ENCODE assay signal across 8 cellular contexts in genomic region chr4:145482209-145483021, GRCh38. TPM values are rescaled to one million over a fixed set of nuclear protein-coding genes. Genes with fewer than 3 reads are reported as not detected.
DNase-seq lines count a peak whose midpoint lies in the region; ATAC-seq and TF ChIP-seq lines count a peak whose summit lies in the region.

No MANE protein-coding gene starts in this region.

- no peaks in the 10 kb centered on the region for H3K9me3 Mint-ChIP-seq in stimulated activated effector memory CD8-positive, alpha-beta T cell treated with anti-CD3 and anti-CD28 coated beads, Interleukin-12 subunit alpha, Interleukin-12 subunit beta, amount 100 ng/mL, for 72 hours

- under 1% methylated on average over 38 of the region's 73 CpGs for WGBS in esophagus muscularis mucosa

- CTCF ChIA-PET in AG04449 (lab: Yijun Ruan, JAX) = interaction anchor here (1.2 to 3.0 kb wide), 2 partner anchors 135 to 250 kb away, joined by 3 to 19 read pairs; no protein-coding TSS in a partner anchor

- DNase-seq in AG04449 (ENCODE audit: low read depth, low spot score) = no peak
- DNase-seq in NCI-H524 treated with DMSO at 0.1 percent for 48 hours (lab: John Stamatoyannopoulos, UW) = peak; percentile 18
- peak; percentile 44 for DNase-seq in activated CD8-positive, alpha-beta memory T cell treated with anti-CD3 and anti-CD28 coated beads, Interleukin-2, amount 50 U/mL, for 24 hours (ENCODE audit: extremely low read depth)
- DNase-seq in esophagus muscularis mucosa (ENCODE audit: extremely low spot score) = no peak
- DNase-seq in stimulated activated effector memory CD8-positive, alpha-beta T cell treated with anti-CD3 and anti-CD28 coated beads, Interleukin-12 subunit alpha, Interleukin-12 subunit beta, amount 100 ng/mL, for 72 hours (ENCODE audit: low spot score in 2 of 2) = peak; percentile 8 to 72

- ATAC-seq in GM18511 (IDR thresholded peaks at IDR 0.05; ENCODE audit: unreplicated experiment) = peak; percentile 35
- ATAC-seq in HG03064 (IDR thresholded peaks at IDR 0.05; ENCODE audit: low read depth, unreplicated experiment) = peak; percentile 24
- ATAC-seq in stimulated activated effector memory CD8-positive, alpha-beta T cell treated with anti-CD3 and anti-CD28 coated beads, Interleukin-12 subunit alpha, Interleukin-12 subunit beta, amount 100 ng/mL, for 72 hours = peak; percentile 65

- intact Hi-C loops in esophagus muscularis mucosa (cut with DNase I) = loop anchor here (5.0 to 10.0 kb wide), 4 partner anchors 75 to 308 kb away; no protein-coding TSS in a partner anchor

- H3K27ac ChIP-seq in esophagus muscularis mucosa (replicated peaks in 1 of 4) (peak overlapping the region; percentile 95 to 99 (median 96)), muscle layer of duodenum (ENCODE audit: low read length) (peak overlapping the region; percentile 89)

- no peaks in the 10 kb centered on the region for H3K36me3 Mint-ChIP-seq in stimulated activated effector memory CD8-positive, alpha-beta T cell treated with anti-CD3 and anti-CD28 coated beads, Interleukin-12 subunit alpha, Interleukin-12 subunit beta, amount 100 ng/mL, for 72 hours

- no peak for TF ChIP-seq POLR2A in esophagus muscularis mucosa (IDR thresholded peaks at IDR 0.05; ENCODE audit: low read depth)

- peaks cover 6% of the 10 kb centered on the region for H3K4me1 Mint-ChIP-seq in stimulated activated effector memory CD8-positive, alpha-beta T cell treated with anti-CD3 and anti-CD28 coated beads, Interleukin-12 subunit alpha, Interleukin-12 subunit beta, amount 100 ng/mL, for 72 hours

- TF ChIP-seq EP300 in esophagus muscularis mucosa (IDR thresholded peaks at IDR 0.05) = no peak

- TF ChIP-seq CTCF in AG04449 (IDR thresholded peaks at IDR 0.05; ENCODE audit: insufficient read depth, low read length, missing control alignments) = no peak
- no peak for TF ChIP-seq CTCF in esophagus muscularis mucosa (IDR thresholded peaks at IDR 0.05)

- no peak overlapping the region for H3K4me3 Mint-ChIP-seq in stimulated activated effector memory CD8-positive, alpha-beta T cell treated with anti-CD3 and anti-CD28 coated beads, Interleukin-12 subunit alpha, Interleukin-12 subunit beta, amount 100 ng/mL, for 72 hours

- no peaks in the 10 kb centered on the region for H3K27me3 ChIP-seq in esophagus muscularis mucosa
- no peaks in the 10 kb centered on the region for H3K27me3 ChIP-seq in muscle layer of duodenum (ENCODE audit: low read depth, low read length)

- H3K9me3 ChIP-seq in esophagus muscularis mucosa (no peaks in the 10 kb centered on the region), muscle layer of duodenum (ENCODE audit: control insufficient read depth in 1 of 2, low read length in 2 of 2) (no peaks in the 10 kb centered on the region)

- peaks cover 23 to 54% (median 50%) of the 10 kb centered on the region in 4 donors for H3K4me1 ChIP-seq in esophagus muscularis mucosa
- H3K4me1 ChIP-seq in muscle layer of duodenum (ENCODE audit: control insufficient read depth in 1 of 2, insufficient read depth in 2 of 2, low read length in 2 of 2) = peaks cover 0 to 5% of the 10 kb centered on the region in 2 donors

- H3K36me3 ChIP-seq in esophagus muscularis mucosa (no peaks in the 10 kb centered on the region), muscle layer of duodenum (ENCODE audit: control insufficient read depth in 1 of 2, insufficient read depth in 2 of 2, low read length in 2 of 2) (no peaks in the 10 kb centered on the region)

- POLR2A ChIA-PET in AG04449 (lab: Yijun Ruan, JAX) = no interaction called here

- H3K4me3 ChIP-seq in AG04449 (ENCODE audit: low read depth, low read length) = peak overlapping the region; percentile 68
- H3K4me3 ChIP-seq in esophagus muscularis mucosa = peak overlapping the region; percentile 76 to 99 (median 96)
- peak overlapping the region; percentile 62 to 88 for H3K4me3 ChIP-seq in muscle layer of duodenum (ENCODE audit: low read depth in 1 of 2, low read length in 2 of 2)

- no peak overlapping the region for H3K27ac Mint-ChIP-seq in stimulated activated effector memory CD8-positive, alpha-beta T cell treated with anti-CD3 and anti-CD28 coated beads, Interleukin-12 subunit alpha, Interleukin-12 subunit beta, amount 100 ng/mL, for 72 hours

RNA-seq across cellular contexts. Expression of gene SMAD1, which starts 0.8 kb away (rescaled TPM):
- 10 to 100 TPM; 19.5 to 34.3 (median 29.2) TPM for total RNA-seq in esophagus muscularis mucosa

Comparison
In these comparisons a context has a peak if more than half of its experiments do, and no peak if none do; other contexts are left out.
1. DNase-seq: peak in NCI-H524 treated with DMSO at 0.1 percent for 48 hours (single experiment), activated CD8-positive, alpha-beta memory T cell treated with anti-CD3 and anti-CD28 coated beads, Interleukin-2, amount 50 U/mL, for 24 hours (single experiment) and stimulated activated effector memory CD8-positive, alpha-beta T cell treated with anti-CD3 and anti-CD28 coated beads, Interleukin-12 subunit alpha, Interleukin-12 subunit beta, amount 100 ng/mL, for 72 hours (2 of 2); none in AG04449 (single experiment) and esophagus muscularis mucosa (single experiment).
2. Peak in every context shown above with its lines, with median percentiles within 50 percentile points of each other: H3K4me3 ChIP-seq and ATAC-seq.